12 cellular contexts compared by ENCODE assay signal in the genomic region with DNA sequence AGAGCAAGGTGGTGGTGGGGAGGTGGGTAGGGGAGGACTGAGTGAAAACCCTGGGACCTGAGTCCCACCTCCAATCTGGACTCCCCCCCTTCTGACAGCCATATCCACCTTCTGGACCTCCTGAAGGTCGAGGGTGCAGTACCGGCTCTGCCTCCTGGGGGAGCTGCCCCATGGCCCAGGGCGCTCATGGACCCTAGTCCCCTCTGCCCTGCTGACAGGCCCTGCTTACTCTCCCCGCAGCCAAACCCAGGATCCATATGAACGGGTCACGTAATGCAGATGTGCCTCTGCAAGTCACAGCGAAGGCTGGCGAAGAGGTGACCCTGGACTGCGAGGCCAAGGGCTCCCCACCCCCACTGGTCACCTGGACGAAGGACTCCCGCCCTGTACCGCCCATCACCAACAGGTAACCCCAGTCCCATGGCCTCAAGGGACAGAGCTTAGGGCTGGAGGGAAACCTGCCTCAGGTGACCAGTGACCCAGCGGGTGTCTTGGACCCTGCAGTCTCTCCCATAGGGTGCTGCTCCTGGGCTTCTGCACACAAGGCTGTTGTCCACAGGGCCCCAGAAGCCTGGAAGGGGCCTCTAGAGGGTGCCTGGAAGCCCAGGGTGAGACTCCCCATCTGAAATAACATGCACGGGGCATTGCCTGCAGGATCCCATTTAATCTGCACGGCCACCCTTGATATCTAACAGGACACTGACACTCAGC.
A peak's percentile ranks its signal among the peaks of the same experiment; 100 is the strongest.
DNase-seq lines count a peak whose midpoint lies in the region; FAIRE-seq and TF ChIP-seq lines count a peak whose summit lies in the region.
"Had no signal": no experiment of that assay in that cellular context is flagged by ENCODE, and none has a peak within 500 bp of the region (broad histone marks: within the 10 kb centered on the region; RNA-seq: fewer than 3 reads in every experiment).

No MANE protein-coding gene starts in this region.

- POLR2A ChIA-PET in RWPE1 (lab: Yijun Ruan, JAX; ENCODE audit: low non-redundant PET) = no interaction called here

- no peak overlapping the region for H3K9ac ChIP-seq in stomach smooth muscle (ENCODE audit: low read length in 2 of 2)
- H3K9ac ChIP-seq: BLaER1 treated with 17β-estradiol and CSF1 and Interleukin-3, amounts not matched to agents 10 nM and 100 nM had no signal

- H3K27me3 ChIP-seq in stomach smooth muscle (ENCODE audit: control insufficient read depth in 1 of 2, insufficient read depth in 2 of 2, low read length in 2 of 2) = no peaks in the 10 kb centered on the region
- H3K27me3 ChIP-seq: BLaER1 treated with 17β-estradiol and CSF1 and Interleukin-3, amounts not matched to agents 10 nM and 100 nM; upper lobe of left lung had no signal

- TF ChIP-seq CTCF in RWPE1 (conservative IDR thresholded peaks at IDR 0.05; ENCODE audit: low read depth) (peak; percentile 36), fibroblast of villous mesenchyme (IDR thresholded peaks at IDR 0.05; ENCODE audit: insufficient read depth, low read depth, low read length) (peak; percentile 43)

- peak; percentile 11 to 19 for DNase-seq in activated CD4-positive, alpha-beta T cell treated with anti-CD3 and anti-CD28 coated beads, Interleukin-2, amount 50 U/mL, for 48 hours
- DNase-seq in activated CD4-positive, alpha-beta T cell treated with anti-CD3 and anti-CD28 coated beads, Interleukin-2, amount 10 ng/mL, durations not matched to agents 24 days and 14 days = no peak
- DNase-seq in RWPE1 (ENCODE audit: low spot score) (no peak), fibroblast of villous mesenchyme (ENCODE audit: low read depth) (no peak), HTR-8/SVneo (ENCODE audit: insufficient read length, low spot score) (no peak)
- no peak for DNase-seq in activated T-helper 1 cell treated with anti-CD3 and anti-CD28 coated beads, Interleukin-12 subunit alpha, Interleukin-12 subunit beta, Interleukin-2, Interleukin-4 antibody, amounts not matched to agents 30 ng/mL and 10 ng/mL and 1 ng/mL, durations not matched to agents 14 hours and 24 hours and 36 hours (ENCODE audit: low spot score)
- DNase-seq in activated effector memory CD4-positive, alpha-beta T cell treated with anti-CD3 and anti-CD28 coated beads, Interleukin-2, amount 50 U/mL, for 16 hours = no peak
- DNase-seq: activated CD4-positive, CD25-positive, alpha-beta regulatory T cell had no signal

- no peak overlapping the region for H3K27ac ChIP-seq in RWPE1
- peak overlapping the region; percentile 67 for H3K27ac ChIP-seq in stomach smooth muscle (ENCODE audit: low read length)
- H3K27ac ChIP-seq: BLaER1 treated with 17β-estradiol and CSF1 and Interleukin-3, amounts not matched to agents 10 nM and 100 nM had no signal

- H3K9me3 Mint-ChIP-seq in activated CD4-positive, alpha-beta T cell treated with anti-CD3 and anti-CD28 coated beads, Interleukin-2, amount 10 ng/mL, durations not matched to agents 24 days and 14 days = no peaks in the 10 kb centered on the region
- H3K9me3 Mint-ChIP-seq in activated T-helper 1 cell treated with anti-CD3 and anti-CD28 coated beads, Interleukin-12 subunit alpha, Interleukin-12 subunit beta, Interleukin-2, Interleukin-4 antibody, amounts not matched to agents 30 ng/mL and 10 ng/mL and 1 ng/mL, durations not matched to agents 14 hours and 24 hours and 36 hours = no peaks in the 10 kb centered on the region

- H3K9me3 ChIP-seq in stomach smooth muscle (ENCODE audit: control insufficient read depth in 2 of 2, low read length in 2 of 2) = no peaks in the 10 kb centered on the region
- H3K9me3 ChIP-seq: BLaER1 treated with 17β-estradiol and CSF1 and Interleukin-3, amounts not matched to agents 10 nM and 100 nM; upper lobe of left lung had no signal

- peaks cover 50% of the 10 kb centered on the region for H3K4me1 ChIP-seq in stomach smooth muscle (ENCODE audit: control insufficient read depth, insufficient read depth, low read length)

- H3K4me3 Mint-ChIP-seq in activated CD4-positive, alpha-beta T cell treated with anti-CD3 and anti-CD28 coated beads, Interleukin-2, amount 10 ng/mL, durations not matched to agents 24 days and 14 days = no peak overlapping the region
- no peak overlapping the region for H3K4me3 Mint-ChIP-seq in activated T-helper 1 cell treated with anti-CD3 and anti-CD28 coated beads, Interleukin-12 subunit alpha, Interleukin-12 subunit beta, Interleukin-2, Interleukin-4 antibody, amounts not matched to agents 30 ng/mL and 10 ng/mL and 1 ng/mL, durations not matched to agents 14 hours and 24 hours and 36 hours

- H3K27me3 Mint-ChIP-seq in activated CD4-positive, alpha-beta T cell treated with anti-CD3 and anti-CD28 coated beads, Interleukin-2, amount 10 ng/mL, durations not matched to agents 24 days and 14 days = peaks cover 18% of the 10 kb centered on the region
- H3K27me3 Mint-ChIP-seq in activated T-helper 1 cell treated with anti-CD3 and anti-CD28 coated beads, Interleukin-12 subunit alpha, Interleukin-12 subunit beta, Interleukin-2, Interleukin-4 antibody, amounts not matched to agents 30 ng/mL and 10 ng/mL and 1 ng/mL, durations not matched to agents 14 hours and 24 hours and 36 hours (ENCODE audit: insufficient read depth) = peaks cover 15% of the 10 kb centered on the region

- H3K36me3 ChIP-seq in stomach smooth muscle (ENCODE audit: control insufficient read depth in 2 of 2, insufficient read depth in 2 of 2, low read length in 2 of 2) = peaks cover 8 to 11% of the 10 kb centered on the region in 2 donors
- H3K36me3 ChIP-seq: BLaER1 treated with 17β-estradiol and CSF1 and Interleukin-3, amounts not matched to agents 10 nM and 100 nM; upper lobe of left lung had no signal

- H3K36me3 Mint-ChIP-seq in activated CD4-positive, alpha-beta T cell treated with anti-CD3 and anti-CD28 coated beads, Interleukin-2, amount 10 ng/mL, durations not matched to agents 24 days and 14 days (ENCODE audit: low read depth) = no peaks in the 10 kb centered on the region
- H3K36me3 Mint-ChIP-seq in activated T-helper 1 cell treated with anti-CD3 and anti-CD28 coated beads, Interleukin-12 subunit alpha, Interleukin-12 subunit beta, Interleukin-2, Interleukin-4 antibody, amounts not matched to agents 30 ng/mL and 10 ng/mL and 1 ng/mL, durations not matched to agents 14 hours and 24 hours and 36 hours (ENCODE audit: low read depth) = no peaks in the 10 kb centered on the region

- no peak overlapping the region for H3K27ac Mint-ChIP-seq in activated CD4-positive, alpha-beta T cell treated with anti-CD3 and anti-CD28 coated beads, Interleukin-2, amount 10 ng/mL, durations not matched to agents 24 days and 14 days
- H3K27ac Mint-ChIP-seq in activated T-helper 1 cell treated with anti-CD3 and anti-CD28 coated beads, Interleukin-12 subunit alpha, Interleukin-12 subunit beta, Interleukin-2, Interleukin-4 antibody, amounts not matched to agents 30 ng/mL and 10 ng/mL and 1 ng/mL, durations not matched to agents 14 hours and 24 hours and 36 hours = no peak overlapping the region

- H3K4me3 ChIP-seq in fibroblast of villous mesenchyme (ENCODE audit: low read depth, low read length) (no peak overlapping the region), stomach smooth muscle (ENCODE audit: low read length in 2 of 2) (no peak overlapping the region)
- H3K4me3 ChIP-seq: BLaER1 treated with 17β-estradiol and CSF1 and Interleukin-3, amounts not matched to agents 10 nM and 100 nM; upper lobe of left lung had no signal

- H3K4me1 Mint-ChIP-seq in activated CD4-positive, alpha-beta T cell treated with anti-CD3 and anti-CD28 coated beads, Interleukin-2, amount 10 ng/mL, durations not matched to agents 24 days and 14 days = no peaks in the 10 kb centered on the region
- no peaks in the 10 kb centered on the region for H3K4me1 Mint-ChIP-seq in activated T-helper 1 cell treated with anti-CD3 and anti-CD28 coated beads, Interleukin-12 subunit alpha, Interleukin-12 subunit beta, Interleukin-2, Interleukin-4 antibody, amounts not matched to agents 30 ng/mL and 10 ng/mL and 1 ng/mL, durations not matched to agents 14 hours and 24 hours and 36 hours (ENCODE audit: low read depth)

- FAIRE-seq in HTR-8/SVneo (lab: Jason Lieb, UNC) = no peak
- FAIRE-seq: kidney had no signal

- CTCF ChIA-PET in RWPE1 (lab: Yijun Ruan, JAX) = interaction anchor here (0.6 to 0.7 kb wide), 3 partner anchors 8 to 615 kb away, joined by 3 to 5 read pairs (median 3); no protein-coding TSS in a partner anchor

- intact Hi-C loops in activated CD4-positive, alpha-beta T cell treated with anti-CD3 and anti-CD28 coated beads, Interleukin-2, amount 10 ng/mL, durations not matched to agents 24 days and 14 days (cut with micrococcal nuclease) = no loop called here
- intact Hi-C loops in activated T-helper 1 cell treated with anti-CD3 and anti-CD28 coated beads, Interleukin-12 subunit alpha, Interleukin-12 subunit beta, Interleukin-2, Interleukin-4 antibody, amounts not matched to agents 30 ng/mL and 10 ng/mL and 1 ng/mL, durations not matched to agents 14 hours and 24 hours and 36 hours (cut with micrococcal nuclease) = no loop called here

Comparison
In these comparisons a context has a peak if more than half of its experiments do, and no peak if none do; other contexts are left out.
1. DNase-seq: peak in activated CD4-positive, alpha-beta T cell treated with anti-CD3 and anti-CD28 coated beads, Interleukin-2, amount 50 U/mL, for 48 hours (2 of 2); none in activated CD4-positive, alpha-beta T cell treated with anti-CD3 and anti-CD28 coated beads, Interleukin-2, amount 10 ng/mL, durations not matched to agents 24 days and 14 days (single experiment), RWPE1 (single experiment), fibroblast of villous mesenchyme (single experiment), activated T-helper 1 cell treated with anti-CD3 and anti-CD28 coated beads, Interleukin-12 subunit alpha, Interleukin-12 subunit beta, Interleukin-2, Interleukin-4 antibody, amounts not matched to agents 30 ng/mL and 10 ng/mL and 1 ng/mL, durations not matched to agents 14 hours and 24 hours and 36 hours (single experiment), activated effector memory CD4-positive, alpha-beta T cell treated with anti-CD3 and anti-CD28 coated beads, Interleukin-2, amount 50 U/mL, for 16 hours (single experiment) and HTR-8/SVneo (single experiment).